Comparison of ENCODE assay signal across 8 cellular contexts in genomic region chr19:46373573-46374359, GRCh38. TPM values are rescaled to one million over a fixed set of nuclear protein-coding genes. Genes with fewer than 3 reads are reported as not detected.
A peak's percentile ranks its signal among the peaks of the same experiment; 100 is the strongest.
DNase-seq lines count a peak whose midpoint lies in the region; ATAC-seq, FAIRE-seq and TF ChIP-seq lines count a peak whose summit lies in the region.

No MANE protein-coding gene starts in this region.

- H3K27ac ChIP-seq in BLaER1 (peak overlapping the region; percentile 71), K562 (ENCODE audit: extremely low read depth, low read depth, low read length) (no peak overlapping the region), transverse colon (peak overlapping the region; percentile 70 to 84 (median 78))

- TF ChIP-seq EP300 in K562 (IDR thresholded peaks at IDR 0.05; ENCODE audit: low read length) (no peak), transverse colon (IDR thresholded peaks at IDR 0.05; ENCODE audit: low read depth) (no peak)

- POLR2A ChIA-PET in K562 (lab: Yijun Ruan, JAX) = interaction anchor here (2.9 kb wide), 1 partner anchor 10 kb away, joined by 10 read pairs; no protein-coding TSS in a partner anchor

- H3K4me3 ChIP-seq in BLaER1 (no peak overlapping the region), K562 (no peak overlapping the region), transverse colon (no peak overlapping the region)

- TF ChIP-seq POLR2A in K562 (conservative IDR thresholded peaks at IDR 0.05) = no peak
- no peak for TF ChIP-seq POLR2A in transverse colon (IDR thresholded peaks at IDR 0.05)

- in situ Hi-C loops in K562 (cut with MboI) (no loop called here), transverse colon (cut with MboI; ENCODE audit: low pct_ligation_motif_present in 1 of 4, low pct_unique_long_range_greater_than_20kb in 1 of 4, low sequenced_read_pairs in 3 of 4) (no loop called here)

- H4K20me1 ChIP-seq in BLaER1 (peaks cover 87% of the 10 kb centered on the region), K562 (replicated peaks; ENCODE audit: control insufficient read depth, insufficient read depth, low read length) (peaks cover 10% of the 10 kb centered on the region; the same call in 1 of the 2 replicates)

- ATAC-seq in K562 = no peak
- no peak for ATAC-seq in HG03520 (IDR thresholded peaks at IDR 0.05; ENCODE audit: unreplicated experiment)
- no peak for ATAC-seq in GM19023 (IDR thresholded peaks at IDR 0.05; ENCODE audit: unreplicated experiment)

- H3K9me3 ChIP-seq in BLaER1 = no peaks in the 10 kb centered on the region
- no peaks in the 10 kb centered on the region for H3K9me3 ChIP-seq in K562 (replicated peaks; ENCODE audit: control insufficient read depth, insufficient read depth, low read depth, low read length)
- no peaks in the 10 kb centered on the region for H3K9me3 ChIP-seq in transverse colon

- FAIRE-seq in K562 (lab: Jason Lieb, UNC) (no peak), islet of Langerhans (lab: Jason Lieb, UNC) (peak; percentile 9)

- DNase-seq in NCI-H128 (lab: John Stamatoyannopoulos, UW; ENCODE audit: unreplicated experiment) (peak; percentile 94), K562 (ENCODE audit: extremely low read depth in 1 of 4, low spot score in 3 of 4) (no peak), transverse colon (peak; percentile 94), NAMALWA (ENCODE audit: low spot score) (no peak)

- H3K27me3 ChIP-seq in BLaER1 (no peaks in the 10 kb centered on the region), K562 (ENCODE audit: control insufficient read depth in 2 of 2, insufficient read depth in 2 of 2, low read length in 2 of 2) (no peaks in the 10 kb centered on the region), transverse colon (no peaks in the 10 kb centered on the region)

- no peak for TF ChIP-seq RAD21 in K562 (CRISPR knock-in tag; conservative IDR thresholded peaks at IDR 0.05 in 1 of 2, IDR thresholded peaks at IDR 0.05 in 1 of 2)

- H3K4me2 ChIP-seq in BLaER1 (peak overlapping the region; percentile 51), K562 (ENCODE audit: insufficient read depth, low read length) (no peak overlapping the region)

- no peaks in the 10 kb centered on the region for H3K9me1 ChIP-seq in K562 (ENCODE audit: control insufficient read depth, insufficient read depth, low read length)

- WGBS in K562 (ENCODE audit: insufficient coverage, low coverage, missing lambda C conversion rate) = 81% methylated on average over 11 of the region's 15 CpGs
- 51% methylated on average over 14 of the region's 15 CpGs; no CpG with 5 or more reads in 1 of the 2 donors for WGBS in transverse colon (ENCODE audit: low coverage in 1 of 2), 2 donors

- BruUV-seq in K562 (replicated peaks; lab: Mats Ljungman, UMichigan) = no TSS peak

- intact Hi-C loops in K562 (cut with micrococcal nuclease) (no loop called here), transverse colon (cut with DNase I; ENCODE audit: low total_unique reads) (no loop called here)

- H3K4me1 ChIP-seq in BLaER1 = peaks cover 59% of the 10 kb centered on the region
- H3K4me1 ChIP-seq in K562 (replicated peaks in 1 of 2; ENCODE audit: control insufficient read depth in 2 of 2, insufficient read depth in 2 of 2, low read length in 2 of 2) = peaks cover 0 to 12% of the 10 kb centered on the region in 2 experiments; a peak in 1 of 5 replicates
- H3K4me1 ChIP-seq in transverse colon = peaks cover 24 to 35% (median 30%) of the 10 kb centered on the region in 4 donors

- H3K36me3 ChIP-seq in BLaER1 (peaks cover 91% of the 10 kb centered on the region), K562 (ENCODE audit: control insufficient read depth, insufficient read depth, low read length) (peaks cover 79% of the 10 kb centered on the region), transverse colon (peaks cover 0 to 13% (median 6%) of the 10 kb centered on the region in 4 donors)

- no peak for TF ChIP-seq CTCF in K562 (IDR thresholded peaks at IDR 0.05 in 2 of 3, conservative IDR thresholded peaks at IDR 0.05 in 1 of 3; ENCODE audit: insufficient read depth in 2 of 3, low read depth in 1 of 3, low read length in 3 of 3)
- no peak for TF ChIP-seq CTCF in transverse colon (IDR thresholded peaks at IDR 0.05)

- H3K79me2 ChIP-seq in K562 (ENCODE audit: control insufficient read depth, insufficient read depth, low read length) = peaks cover 20% of the 10 kb centered on the region

- CTCF ChIA-PET in K562 (lab: Yijun Ruan, JAX; ENCODE audit: low intra/inter-chr PET ratio) = interaction anchor here (0.7 kb wide), 1 partner anchor 307 kb away, joined by 3 read pairs; no protein-coding TSS in a partner anchor

- H3K9ac ChIP-seq in BLaER1 (peak overlapping the region; percentile 48; the same call in 1 of the 2 replicates), K562 (ENCODE audit: insufficient read depth in 1 of 2, low read depth in 2 of 2, low read length in 2 of 2) (peak overlapping the region in 1 of 2 experiments; percentile 57; a peak in 1 of 4 replicates)

- H2AFZ ChIP-seq in K562 (ENCODE audit: low read depth, low read length) = no peak overlapping the region

TF ChIP-seq in K562, 482 proteins besides CTCF, POLR2A, EP300 and RAD21:
- TF ChIP-seq POLR2G (IDR thresholded peaks at IDR 0.05; ENCODE audit: low read depth, low read length) = 0 out of 2 replicates have a peak, but pooled peaks have one; percentile 29
- TF ChIP-seq PRPF4 (IDR thresholded peaks at IDR 0.05; ENCODE audit: insufficient read depth, low read depth, low read length, poor library complexity, severe bottlenecking) = no peak
- TF ChIP-seq HNRNPH1 (optimal IDR thresholded peaks at IDR 0.05; ENCODE audit: low read depth, low read length) = no peak

RNA-seq across cellular contexts. Expression of gene PPP5C, which starts 26.9 kb away (rescaled TPM):
- 203 and 276 TPM in 2 replicates for total RNA-seq in K562 (2011; cell fraction: chromatin; rRNA removed; ENCODE audit: low replicate concordance)
- total RNA-seq in K562 (2011; cell fraction: nucleolus; rRNA removed) = 178 and 192 TPM in 2 replicates
- total RNA-seq in K562 (2011; cell fraction: nucleoplasm; rRNA removed) = 188 and 196 TPM in 2 replicates
- total RNA-seq in K562 (2014; rRNA removed) (109 and 143 TPM in 2 replicates), K562 (2014; rRNA removed; fragmentation: Illumina TruSeq; extraction: Trizol) (60.3 and 69.4 TPM in 2 replicates), K562 (2015; rRNA removed; fragmentation: Illumina TruSeq; extraction: Trizol) (86.3 and 88.6 TPM in 2 replicates), K562 (2021) (99.9 and 108 TPM in 2 replicates), transverse colon (100 to 1,000 TPM in 1 of 4 donors, 10 to 100 TPM in 3; 78.8 to 132 (median 96.8) TPM)
- polyA plus RNA-seq in K562 (2011; rRNA removed) (131 and 136 TPM in 2 replicates), K562 (2014; fragmentation: Illumina TruSeq; extraction: Trizol) (163 and 166 TPM in 2 replicates), K562 (2014; fragmentation: Nextera tagmentation; extraction: Ambion mirVana) (1 to 10 TPM; 1.9 to 4.9 TPM), K562 (2014; rRNA removed) (134 and 145 TPM in 2 replicates)
- polyA plus RNA-seq in K562 (2011; cell fraction: cytosol; rRNA removed) = 165 and 193 TPM in 2 replicates
- 282 and 334 TPM in 2 replicates for polyA plus RNA-seq in K562 (2011; cell fraction: nucleus; rRNA removed)
- 81.0 and 88.2 TPM in 2 replicates for polyA plus RNA-seq in K562 (2012)
- polyA minus RNA-seq in K562 (2011; rRNA and poly(A)+ RNA removed) = 119 and 149 TPM in 2 replicates
- polyA minus RNA-seq in K562 (2011; cell fraction: cytosol; rRNA and poly(A)+ RNA removed) = 72.9 and 88.8 TPM in 2 replicates
- 84.4 and 101 TPM in 2 replicates for polyA minus RNA-seq in K562 (2011; cell fraction: nucleus; rRNA and poly(A)+ RNA removed)

RNA-seq across cellular contexts. Expression of gene CCDC8, which starts 39.6 kb away (rescaled TPM):
- total RNA-seq in K562 (2011; cell fraction: chromatin; rRNA removed; ENCODE audit: low replicate concordance) = 10.0 and 21.6 TPM in 2 replicates
- total RNA-seq in K562 (2011; cell fraction: nucleolus; rRNA removed) = 20.5 and 23.5 TPM in 2 replicates
- 15.2 and 15.6 TPM in 2 replicates for total RNA-seq in K562 (2011; cell fraction: nucleoplasm; rRNA removed)
- total RNA-seq in K562 (2014; rRNA removed) (30.8 and 32.4 TPM in 2 replicates), K562 (2014; rRNA removed; fragmentation: Illumina TruSeq; extraction: Trizol) (6.6 and 9.7 TPM in 2 replicates), K562 (2015; rRNA removed; fragmentation: Illumina TruSeq; extraction: Trizol) (21.6 and 22.3 TPM in 2 replicates), K562 (2021) (21.9 and 22.5 TPM in 2 replicates), transverse colon (1 to 10 TPM in 3 of 4 donors, under 1 TPM in 1; 0.40 to 1.9 (median 1.2) TPM)
- polyA plus RNA-seq in K562 (2011; rRNA removed) (8.0 and 9.1 TPM in 2 replicates), K562 (2014; fragmentation: Illumina TruSeq; extraction: Trizol) (15.6 and 17.8 TPM in 2 replicates), K562 (2014; fragmentation: Nextera tagmentation; extraction: Ambion mirVana) (1 to 10 TPM in 1 of 2 experiments, under 1 TPM in 1; 0.68 to 1.5 TPM), K562 (2014; rRNA removed) (19.9 and 20.8 TPM in 2 replicates)
- 7.9 and 13.0 TPM in 2 replicates for polyA plus RNA-seq in K562 (2011; cell fraction: cytosol; rRNA removed)
- polyA plus RNA-seq in K562 (2011; cell fraction: nucleus; rRNA removed) = 6.3 and 8.5 TPM in 2 replicates
- 13.6 and 17.1 TPM in 2 replicates for polyA plus RNA-seq in K562 (2012)
- 6.3 and 7.7 TPM in 2 replicates for polyA minus RNA-seq in K562 (2011; rRNA and poly(A)+ RNA removed)
- 9.2 and 11.5 TPM in 2 replicates for polyA minus RNA-seq in K562 (2011; cell fraction: cytosol; rRNA and poly(A)+ RNA removed)
- polyA minus RNA-seq in K562 (2011; cell fraction: nucleus; rRNA and poly(A)+ RNA removed) = 6.5 and 12.2 TPM in 2 replicates

RNA-seq across cellular contexts. Expression of gene PNMA8C, which starts 55.0 kb away (rescaled TPM):
- total RNA-seq in K562 (2011; cell fraction: chromatin; rRNA removed; ENCODE audit: low replicate concordance) = 0.12 TPM in 1 of 2 replicates, not detected in the other
- not detected in 2 replicates for total RNA-seq in K562 (2011; cell fraction: nucleolus; rRNA removed)
- not detected in 2 replicates for total RNA-seq in K562 (2011; cell fraction: nucleoplasm; rRNA removed)
- total RNA-seq in K562 (2014; rRNA removed) (0.04 and 0.05 TPM in 2 replicates), K562 (2014; rRNA removed; fragmentation: Illumina TruSeq; extraction: Trizol) (not detected in 2 replicates), K562 (2015; rRNA removed; fragmentation: Illumina TruSeq; extraction: Trizol) (0.04 TPM in 1 of 2 replicates, not detected in the other), K562 (2021) (0.04 TPM in 1 of 2 replicates, not detected in the other), transverse colon (not detected)
- polyA plus RNA-seq in K562 (2011; rRNA removed) (0.01 TPM in 1 of 2 replicates, not detected in the other), K562 (2014; fragmentation: Illumina TruSeq; extraction: Trizol) (not detected in 2 replicates), K562 (2014; fragmentation: Nextera tagmentation; extraction: Ambion mirVana) (not detected), K562 (2014; rRNA removed) (0.05 TPM in 1 of 2 replicates, not detected in the other)
- polyA plus RNA-seq in K562 (2011; cell fraction: cytosol; rRNA removed) = 0.01 TPM in 2 replicates
- 0.03 TPM in 1 of 2 replicates, not detected in the other for polyA plus RNA-seq in K562 (2011; cell fraction: nucleus; rRNA removed)
- 0.03 and 0.05 TPM in 2 replicates for polyA plus RNA-seq in K562 (2012)
- polyA minus RNA-seq in K562 (2011; rRNA and poly(A)+ RNA removed) = not detected in 2 replicates
- polyA minus RNA-seq in K562 (2011; cell fraction: cytosol; rRNA and poly(A)+ RNA removed) = not detected in 2 replicates
- 0.11 TPM in 1 of 2 replicates, not detected in the other for polyA minus RNA-seq in K562 (2011; cell fraction: nucleus; rRNA and poly(A)+ RNA removed)

Comparison
In these comparisons a context has a peak if more than half of its experiments do, and no peak if none do; other contexts are left out.
1. DNase-seq: peak in NCI-H128 (single experiment) and transverse colon (single experiment); none in K562 (0 of 4) and NAMALWA (single experiment).